In the genomic region with DNA sequence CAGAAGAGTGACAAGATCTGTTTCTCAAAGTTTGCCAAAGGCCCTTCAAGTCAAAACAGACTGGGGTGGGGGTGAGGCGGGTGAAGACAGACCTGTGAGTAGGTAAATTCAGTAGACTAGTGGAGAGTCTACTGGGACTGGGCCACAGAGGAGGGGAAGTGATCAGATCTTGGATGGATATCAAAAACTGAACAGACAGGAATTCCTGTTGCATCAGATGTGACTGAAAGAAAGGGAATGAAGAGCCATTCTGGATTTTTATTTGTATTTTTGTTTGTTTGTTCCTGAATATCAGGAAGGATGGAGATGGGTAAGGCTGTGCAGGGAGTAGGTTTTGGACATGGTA, we compare ENCODE assay signal across 8 cellular contexts. TPM values are rescaled to one million over a fixed set of nuclear protein-coding genes. Genes with fewer than 3 reads are reported as not detected.
DNase-seq lines count a peak whose midpoint lies in the region; ATAC-seq and TF ChIP-seq lines count a peak whose summit lies in the region.
"Not testable (repeated sequence)": the region's sequence is repeated elsewhere in the genome, so short reads cannot be mapped to it uniquely, and the experiment has no call there.

No MANE protein-coding gene starts in this region.

- intact Hi-C loops in CD14-positive monocyte (cut with micrococcal nuclease) = loop anchor here in 1 of 2 donors (10.0 kb wide), 1 partner anchor 53 kb away; a partner anchor contains a TSS
- intact Hi-C loops in natural killer cell (cut with micrococcal nuclease) = loop anchor here (5.0 kb wide), 1 partner anchor 144 kb away; a partner anchor contains a TSS

- H3K9me2 ChIP-seq in SU-DHL-6 (replicated peaks; ENCODE audit: insufficient read depth, low read length); hepatocyte (replicated peaks; ENCODE audit: insufficient read depth): not testable (repeated sequence)

- peak overlapping the region; percentile 13; the same call in 1 of the 2 replicates for H3K4me3 ChIP-seq in HL-60 (replicated peaks; ENCODE audit: insufficient read depth, low read length)
- not testable (repeated sequence) for H3K4me3 ChIP-seq in SU-DHL-6 (ENCODE audit: insufficient read depth, low read length, poor library complexity, severe bottlenecking)
- H3K4me3 ChIP-seq in endocrine pancreas (ENCODE audit: control insufficient read depth, insufficient read depth, low read length) = peak overlapping the region; percentile 38
- peak overlapping the region; percentile 26 for H3K4me3 ChIP-seq in hepatocyte

- ATAC-seq in activated naive CD8-positive, alpha-beta T cell treated with anti-CD3 and anti-CD28 coated beads, Interleukin-2, amount 10 ng/mL, durations not matched to agents 7 days and 5 days (ENCODE audit: low read depth); natural killer cell: not testable (repeated sequence)
- peak; percentile 4 for ATAC-seq in stimulated activated naive CD8-positive, alpha-beta T cell treated with anti-CD3 and anti-CD28 coated beads, Interleukin-15, amount 100 ng/mL, for 72 hours

- peaks cover 45 to 67% (median 53%) of the 10 kb centered on the region in 7 donors for H3K9me3 Mint-ChIP-seq in CD14-positive monocyte
- peaks cover 36% of the 10 kb centered on the region for H3K9me3 Mint-ChIP-seq in activated naive CD8-positive, alpha-beta T cell treated with anti-CD3 and anti-CD28 coated beads, Interleukin-2, amount 10 ng/mL, durations not matched to agents 7 days and 5 days
- peaks cover 13 to 14% of the 10 kb centered on the region in 2 donors for H3K9me3 Mint-ChIP-seq in natural killer cell
- H3K9me3 Mint-ChIP-seq in stimulated activated naive CD8-positive, alpha-beta T cell treated with anti-CD3 and anti-CD28 coated beads, Interleukin-15, amount 100 ng/mL, for 72 hours = peaks cover 49 to 63% of the 10 kb centered on the region in 2 donors

- not testable (repeated sequence) for H3K36me3 ChIP-seq in SU-DHL-6 (ENCODE audit: low read length); hepatocyte (replicated peaks; ENCODE audit: insufficient read depth, low read depth)
- H3K36me3 ChIP-seq in endocrine pancreas (ENCODE audit: control insufficient read depth, insufficient read depth, low read length) = peaks cover 16% of the 10 kb centered on the region

- H3K9me3 ChIP-seq in SU-DHL-6 (ENCODE audit: insufficient read depth, low read length); endocrine pancreas (ENCODE audit: control insufficient read depth, low read length); hepatocyte (ENCODE audit: low read depth): not testable (repeated sequence)

- not testable (repeated sequence) for H3K79me2 ChIP-seq in SU-DHL-6 (ENCODE audit: insufficient read depth, low read length)
- H3K79me2 ChIP-seq in hepatocyte = peaks cover 21% of the 10 kb centered on the region

- H3K4me1 ChIP-seq in endocrine pancreas (ENCODE audit: control insufficient read depth, insufficient read depth, low read length); hepatocyte (ENCODE audit: insufficient read depth): not testable (repeated sequence)

- not testable (repeated sequence) for H3K27me3 Mint-ChIP-seq in CD14-positive monocyte (ENCODE audit: low read depth in 3 of 3); activated naive CD8-positive, alpha-beta T cell treated with anti-CD3 and anti-CD28 coated beads, Interleukin-2, amount 10 ng/mL, durations not matched to agents 7 days and 5 days; stimulated activated naive CD8-positive, alpha-beta T cell treated with anti-CD3 and anti-CD28 coated beads, Interleukin-15, amount 100 ng/mL, for 72 hours
- peaks cover 10 to 11% of the 10 kb centered on the region in 2 donors for H3K27me3 Mint-ChIP-seq in natural killer cell (ENCODE audit: low read depth in 2 of 2)

- H3K36me3 Mint-ChIP-seq in CD14-positive monocyte (peaks cover 32 to 34% of the 10 kb centered on the region in 2 donors), natural killer cell (peaks cover 48% of the 10 kb centered on the region)
- H3K36me3 Mint-ChIP-seq in activated naive CD8-positive, alpha-beta T cell treated with anti-CD3 and anti-CD28 coated beads, Interleukin-2, amount 10 ng/mL, durations not matched to agents 7 days and 5 days = peaks cover 54% of the 10 kb centered on the region

- not testable (repeated sequence) for DNase-seq in CD14-positive monocyte (ENCODE audit: low spot score); HL-60 (ENCODE audit: low read depth in 1 of 2, low spot score in 1 of 2); activated naive CD8-positive, alpha-beta T cell treated with anti-CD3 and anti-CD28 coated beads, Interleukin-2, amount 10 ng/mL, durations not matched to agents 7 days and 5 days; hepatocyte (ENCODE audit: low spot score); natural killer cell; stimulated activated naive CD8-positive, alpha-beta T cell treated with anti-CD3 and anti-CD28 coated beads, Interleukin-15, amount 100 ng/mL, for 72 hours

- H3F3A ChIP-seq in SU-DHL-6 (ENCODE audit: insufficient read depth) = not testable (repeated sequence)

- H3K4me2 ChIP-seq in SU-DHL-6 (ENCODE audit: low read depth, low read length, poor library complexity, severe bottlenecking) (peak overlapping the region; percentile 39), hepatocyte (peak overlapping the region; percentile 85)

- POLR2A ChIA-PET in activated naive CD8-positive, alpha-beta T cell treated with anti-CD3 and anti-CD28 coated beads, Interleukin-2, amount 10 ng/mL, durations not matched to agents 7 days and 5 days (lab: Charles Lee) = interaction anchor here (0.6 kb wide), 1 partner anchor 893 kb away, joined by 9 read pairs; a partner anchor contains a TSS

- not testable (repeated sequence) for H3K27ac Mint-ChIP-seq in CD14-positive monocyte; stimulated activated naive CD8-positive, alpha-beta T cell treated with anti-CD3 and anti-CD28 coated beads, Interleukin-15, amount 100 ng/mL, for 72 hours
- H3K27ac Mint-ChIP-seq in activated naive CD8-positive, alpha-beta T cell treated with anti-CD3 and anti-CD28 coated beads, Interleukin-2, amount 10 ng/mL, durations not matched to agents 7 days and 5 days = peak overlapping the region; percentile 72
- H3K27ac Mint-ChIP-seq in natural killer cell = peak overlapping the region; percentile 73 to 84

- not testable (repeated sequence) for H3K9ac ChIP-seq in SU-DHL-6 (ENCODE audit: low read length); endocrine pancreas (ENCODE audit: control insufficient read depth, insufficient read depth, low read length)

- H4K20me1 ChIP-seq in SU-DHL-6 (ENCODE audit: low read depth, low read length); hepatocyte (ENCODE audit: insufficient read depth, poor library complexity, severe bottlenecking): not testable (repeated sequence)

- not testable (repeated sequence) for H2AFZ ChIP-seq in SU-DHL-6 (ENCODE audit: low read depth, low read length, severe bottlenecking); hepatocyte

- H3K27me3 ChIP-seq in HL-60 (ENCODE audit: insufficient read depth, poor library complexity, severe bottlenecking); SU-DHL-6 (ENCODE audit: low read length); endocrine pancreas (ENCODE audit: control insufficient read depth, insufficient read depth, low read length); hepatocyte: not testable (repeated sequence)

- not testable (repeated sequence) for TF ChIP-seq CTCF in CD14-positive monocyte (IDR thresholded peaks at IDR 0.05); HL-60 (IDR thresholded peaks at IDR 0.05; ENCODE audit: insufficient read depth, low read length); SU-DHL-6 (IDR thresholded peaks at IDR 0.05; ENCODE audit: insufficient read depth, low read length, poor library complexity, severe bottlenecking); hepatocyte (IDR thresholded peaks at IDR 0.05; ENCODE audit: poor library complexity); natural killer cell (IDR thresholded peaks at IDR 0.05)

- H3K27ac ChIP-seq in HL-60 (replicated peaks) = 0 out of 2 replicates have a peak overlapping the region, but pooled peaks have one; percentile 34
- not testable (repeated sequence) for H3K27ac ChIP-seq in SU-DHL-6 (ENCODE audit: low read depth, low read length); hepatocyte

- no CpG with 5 or more reads among the region's 1 CpG for WGBS in hepatocyte (ENCODE audit: low lambda C conversion rate, missing lambda C conversion rate)

- H3K4me1 Mint-ChIP-seq in CD14-positive monocyte (peaks cover 11% of the 10 kb centered on the region), natural killer cell (peaks cover 15 to 17% of the 10 kb centered on the region in 2 donors)
- H3K4me1 Mint-ChIP-seq in activated naive CD8-positive, alpha-beta T cell treated with anti-CD3 and anti-CD28 coated beads, Interleukin-2, amount 10 ng/mL, durations not matched to agents 7 days and 5 days = peaks cover 13% of the 10 kb centered on the region
- H3K4me1 Mint-ChIP-seq in stimulated activated naive CD8-positive, alpha-beta T cell treated with anti-CD3 and anti-CD28 coated beads, Interleukin-15, amount 100 ng/mL, for 72 hours = peaks cover 16% of the 10 kb centered on the region

- peak overlapping the region; percentile 69 to 83 for H3K4me3 Mint-ChIP-seq in CD14-positive monocyte
- H3K4me3 Mint-ChIP-seq in activated naive CD8-positive, alpha-beta T cell treated with anti-CD3 and anti-CD28 coated beads, Interleukin-2, amount 10 ng/mL, durations not matched to agents 7 days and 5 days = peak overlapping the region; percentile 82
- H3K4me3 Mint-ChIP-seq in natural killer cell = peak overlapping the region; percentile 92
- peak overlapping the region; percentile 65 to 86 for H3K4me3 Mint-ChIP-seq in stimulated activated naive CD8-positive, alpha-beta T cell treated with anti-CD3 and anti-CD28 coated beads, Interleukin-15, amount 100 ng/mL, for 72 hours

RNA-seq across cellular contexts. Expression of a gene that starts 0.7 kb away (rescaled TPM):
- polyA plus RNA-seq in CD14-positive monocyte (1 to 10 TPM; 1.4 to 1.6 TPM), hepatocyte (9.3 and 9.4 TPM in 2 replicates)
- 10 to 100 TPM; 19.3 to 21.1 TPM for total RNA-seq in activated naive CD8-positive, alpha-beta T cell treated with anti-CD3 and anti-CD28 coated beads, Interleukin-2, amount 10 ng/mL, durations not matched to agents 7 days and 5 days
- total RNA-seq in hepatocyte (9.4 and 11.4 TPM in 2 replicates), natural killer cell (10 to 100 TPM in 1 of 3 donors, 1 to 10 TPM in 2; 5.9 to 11.3 (median 8.5) TPM)

RNA-seq across cellular contexts. Expression of a gene that starts 10.9 kb away (rescaled TPM):
- 1 to 10 TPM in 1 of 2 donors, under 1 TPM in 1; 0.99 to 1.2 TPM for polyA plus RNA-seq in CD14-positive monocyte
- 10 to 100 TPM; 13.7 to 13.8 TPM for total RNA-seq in activated naive CD8-positive, alpha-beta T cell treated with anti-CD3 and anti-CD28 coated beads, Interleukin-2, amount 10 ng/mL, durations not matched to agents 7 days and 5 days
- total RNA-seq in hepatocyte = 18.5 TPM in 2 replicates
- polyA plus RNA-seq in hepatocyte = 2.6 and 5.6 TPM in 2 replicates
- 1 to 10 TPM; 1.3 to 3.5 (median 1.4) TPM for total RNA-seq in natural killer cell

RNA-seq across cellular contexts. Expression of a gene that starts 11.5 kb away (rescaled TPM):
- under 1 TPM; 0.87 to 0.92 TPM for polyA plus RNA-seq in CD14-positive monocyte
- 10 to 100 TPM; 15.7 to 15.9 TPM for total RNA-seq in activated naive CD8-positive, alpha-beta T cell treated with anti-CD3 and anti-CD28 coated beads, Interleukin-2, amount 10 ng/mL, durations not matched to agents 7 days and 5 days
- 6.9 and 8.0 TPM in 2 replicates for total RNA-seq in hepatocyte
- 5.0 and 6.6 TPM in 2 replicates for polyA plus RNA-seq in hepatocyte
- 10 to 100 TPM in 2 of 3 donors, 1 to 10 TPM in 1; 4.3 to 10.2 (median 10.2) TPM for total RNA-seq in natural killer cell

RNA-seq across cellular contexts. Expression of a gene that starts 31.3 kb away (rescaled TPM):
- polyA plus RNA-seq in CD14-positive monocyte (under 1 TPM in 1 of 2 donors, not detected in 1; 0.07 TPM), hepatocyte (0.65 and 0.83 TPM in 2 replicates)
- under 1 TPM; 0.68 to 0.80 TPM for total RNA-seq in activated naive CD8-positive, alpha-beta T cell treated with anti-CD3 and anti-CD28 coated beads, Interleukin-2, amount 10 ng/mL, durations not matched to agents 7 days and 5 days
- total RNA-seq in hepatocyte (1.6 and 2.2 TPM in 2 replicates), natural killer cell (under 1 TPM in 1 of 3 donors, not detected in 2; 0.40 TPM)

RNA-seq across cellular contexts. Expression of a gene that starts 38.9 kb away (rescaled TPM):
- polyA plus RNA-seq in CD14-positive monocyte (under 1 TPM; 0.54 to 0.74 TPM), hepatocyte (3.2 and 3.5 TPM in 2 replicates)
- total RNA-seq in activated naive CD8-positive, alpha-beta T cell treated with anti-CD3 and anti-CD28 coated beads, Interleukin-2, amount 10 ng/mL, durations not matched to agents 7 days and 5 days = 10 to 100 TPM; 13.6 to 13.8 TPM
- total RNA-seq in hepatocyte (4.3 and 6.4 TPM in 2 replicates), natural killer cell (10 to 100 TPM in 1 of 3 donors, 1 to 10 TPM in 2; 7.1 to 12.1 (median 8.6) TPM)
